ENCODE assay signal across 2 cellular contexts in the genomic region with DNA sequence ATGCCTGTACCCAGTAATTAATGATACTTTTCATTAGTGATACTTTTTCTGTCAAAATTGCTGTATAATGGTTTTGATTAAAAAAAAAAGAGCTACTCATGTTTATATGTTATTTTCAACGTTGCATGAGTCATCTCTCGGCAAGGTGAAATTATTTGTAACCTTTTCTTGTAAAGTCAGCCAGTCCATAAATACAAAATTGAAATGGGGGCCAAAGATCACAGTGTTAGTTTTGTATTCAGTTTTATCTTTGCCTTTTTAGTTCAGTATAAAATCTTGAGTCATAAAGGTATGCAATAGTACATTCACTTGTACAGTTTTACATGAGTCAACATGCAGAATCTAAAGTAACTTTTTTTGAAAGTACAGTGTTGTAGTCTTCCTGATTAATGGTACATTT.
TF ChIP-seq lines count a peak whose summit lies in the region.

No MANE protein-coding gene starts in this region.

TF ChIP-seq in IMR-90, 13 proteins besides CTCF, POLR2A, EP300 and RAD21:
- peak; percentile 41; the same call in 1 of the 2 replicates for TF ChIP-seq FOS (IDR thresholded peaks at IDR 0.05; ENCODE audit: low read depth, low read length)
- no peak for TF ChIP-seq SMC3 (IDR thresholded peaks at IDR 0.05; ENCODE audit: low read depth, low read length)

TF ChIP-seq in GM12878, 131 proteins besides CTCF, POLR2A, EP300 and RAD21:
- TF ChIP-seq BRCA1 (IDR thresholded peaks at IDR 0.05; ENCODE audit: low read depth, low read length) (no peak), RCOR1 (conservative IDR thresholded peaks at IDR 0.05; ENCODE audit: low read depth, low read length) (no peak), TBL1XR1 (IDR thresholded peaks at IDR 0.05; ENCODE audit: low read depth, low read length) (no peak), NFIC (IDR thresholded peaks at IDR 0.05; ENCODE audit: low read depth, low read length) (no peak), MYB (IDR thresholded peaks at IDR 0.05; ENCODE audit: borderline replicate concordance, low read depth, low read length) (no peak)
- TF ChIP-seq, protein P1, sequence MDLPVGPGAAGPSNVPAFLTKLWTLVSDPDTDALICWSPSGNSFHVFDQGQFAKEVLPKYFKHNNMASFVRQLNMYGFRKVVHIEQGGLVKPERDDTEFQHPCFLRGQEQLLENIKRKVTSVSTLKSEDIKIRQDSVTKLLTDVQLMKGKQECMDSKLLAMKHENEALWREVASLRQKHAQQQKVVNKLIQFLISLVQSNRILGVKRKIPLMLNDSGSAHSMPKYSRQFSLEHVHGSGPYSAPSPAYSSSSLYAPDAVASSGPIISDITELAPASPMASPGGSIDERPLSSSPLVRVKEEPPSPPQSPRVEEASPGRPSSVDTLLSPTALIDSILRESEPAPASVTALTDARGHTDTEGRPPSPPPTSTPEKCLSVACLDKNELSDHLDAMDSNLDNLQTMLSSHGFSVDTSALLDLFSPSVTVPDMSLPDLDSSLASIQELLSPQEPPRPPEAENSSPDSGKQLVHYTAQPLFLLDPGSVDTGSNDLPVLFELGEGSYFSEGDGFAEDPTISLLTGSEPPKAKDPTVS (IDR thresholded peaks at IDR 0.05; ENCODE audit: low read depth, low read length), result no peak
